Comparison of ENCODE assay signal across 8 cellular contexts in the genomic region with DNA sequence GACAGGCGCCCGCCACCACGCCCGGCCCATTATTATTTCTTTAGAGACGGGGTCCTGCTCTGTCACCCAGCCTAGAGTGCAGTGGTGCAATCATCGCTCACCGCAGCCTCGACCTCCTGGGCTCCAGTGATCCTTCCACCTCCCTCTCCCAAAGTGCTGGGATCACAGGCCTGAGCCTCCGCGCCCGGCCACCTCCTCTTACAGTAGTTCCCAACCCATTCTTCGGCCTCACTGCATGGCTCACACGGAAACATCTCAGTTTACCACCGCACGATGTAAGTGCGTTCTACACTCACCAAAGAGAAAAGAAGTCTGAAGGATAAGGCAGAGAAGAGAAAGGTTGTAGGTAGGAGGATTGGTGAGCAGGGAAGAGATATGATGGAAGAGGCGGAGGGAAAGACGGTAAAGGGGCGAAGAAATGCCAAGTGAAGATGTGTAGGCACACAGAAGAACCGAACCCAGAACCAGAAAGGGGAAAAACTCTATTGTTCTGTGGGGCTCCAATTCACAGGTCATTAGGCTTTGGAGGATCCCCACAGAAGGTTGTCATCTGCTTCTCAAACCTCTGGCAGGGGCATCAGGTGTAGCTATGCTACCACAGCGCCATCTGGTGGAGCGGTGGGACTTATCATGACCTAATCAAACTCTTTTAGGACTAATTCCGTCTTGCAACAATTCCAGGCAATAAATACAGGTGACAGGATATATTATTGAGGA.
DNase-seq lines count a peak whose midpoint lies in the region; ATAC-seq and TF ChIP-seq lines count a peak whose summit lies in the region.

No MANE protein-coding gene starts in this region.

- peak; percentile 88 for TF ChIP-seq CTCF in OCI-LY1 (IDR thresholded peaks at IDR 0.05; ENCODE audit: low read length)
- peak; percentile 64 for TF ChIP-seq CTCF in mucosa of descending colon (IDR thresholded peaks at IDR 0.05)

- H3K9me2 ChIP-seq in OCI-LY1 (ENCODE audit: low read depth, low read length), result no peaks in the 10 kb centered on the region

- H4K20me1 ChIP-seq in OCI-LY1 (ENCODE audit: insufficient read depth, low read length), result no peaks in the 10 kb centered on the region

- H3K27me3 ChIP-seq in OCI-LY1 (ENCODE audit: insufficient read depth, low read length), result no peaks in the 10 kb centered on the region

- peak; percentile 44 to 55 for DNase-seq in AML-193 (lab: John Stamatoyannopoulos, UW)
- DNase-seq in GM19238 (ENCODE audit: insufficient read length, low spot score), result peak; percentile 56
- peak; percentile 75 for DNase-seq in HuH-7.5 (ENCODE audit: low spot score)
- peak; percentile 59 for DNase-seq in activated CD8-positive, alpha-beta memory T cell treated with anti-CD3 and anti-CD28 coated beads, Interleukin-2, amount 50 U/mL, for 1 hour (ENCODE audit: extremely low read depth)
- DNase-seq in epidermal melanocyte (ENCODE audit: insufficient read length, low spot score), result peak; percentile 55
- DNase-seq in mucosa of descending colon, result peak; percentile 74 to 96 (median 88)
- DNase-seq in stimulated activated CD8-positive, alpha-beta memory T cell treated with anti-CD3 and anti-CD28 coated beads, Interleukin-4, amount 100 ng/mL, for 4 hours (ENCODE audit: low read depth in 2 of 2, low spot score in 1 of 2), result peak; percentile 59 to 77

- intact Hi-C loops in mucosa of descending colon (cut with DNase I, micrococcal nuclease), result loop anchor here (5.0 to 10.0 kb wide), 3 partner anchors 116 to 846 kb away; no protein-coding TSS in a partner anchor

- no peak overlapping the region for H3K4me3 ChIP-seq in OCI-LY1 (ENCODE audit: low read depth, low read length, poor library complexity, severe bottlenecking)
- no peak overlapping the region for H3K4me3 ChIP-seq in mucosa of descending colon

- ATAC-seq in mucosa of descending colon, result peak; percentile 82

- H3K36me3 ChIP-seq in OCI-LY1 (ENCODE audit: insufficient read depth, low read length), result no peaks in the 10 kb centered on the region
- no peaks in the 10 kb centered on the region for H3K36me3 ChIP-seq in mucosa of descending colon (ENCODE audit: low read depth)

- peaks cover 10% of the 10 kb centered on the region for H3K4me1 ChIP-seq in OCI-LY1 (ENCODE audit: insufficient read depth, low read length, severe bottlenecking)
- H3K4me1 ChIP-seq in mucosa of descending colon (ENCODE audit: low read depth), result no peaks in the 10 kb centered on the region

- no peaks in the 10 kb centered on the region for H3K9me3 ChIP-seq in OCI-LY1 (ENCODE audit: low read length)
- no peaks in the 10 kb centered on the region for H3K9me3 ChIP-seq in mucosa of descending colon

- no peak overlapping the region for H3K27ac ChIP-seq in OCI-LY1 (ENCODE audit: low read depth, low read length, poor library complexity, severe bottlenecking)

- H2AFZ ChIP-seq in OCI-LY1 (ENCODE audit: low read length), result no peak overlapping the region

- no peaks in the 10 kb centered on the region for H3K79me2 ChIP-seq in OCI-LY1 (ENCODE audit: insufficient read depth, low read length)

- H3F3A ChIP-seq in OCI-LY1 (ENCODE audit: insufficient read depth, low read length), result no peaks in the 10 kb centered on the region

- H3K4me2 ChIP-seq in OCI-LY1 (ENCODE audit: low read length), result no peak overlapping the region

- H3K9ac ChIP-seq in OCI-LY1 (ENCODE audit: low read length), result no peak overlapping the region
